Comparison of ENCODE assay signal across 19 cellular contexts in the genomic region with DNA sequence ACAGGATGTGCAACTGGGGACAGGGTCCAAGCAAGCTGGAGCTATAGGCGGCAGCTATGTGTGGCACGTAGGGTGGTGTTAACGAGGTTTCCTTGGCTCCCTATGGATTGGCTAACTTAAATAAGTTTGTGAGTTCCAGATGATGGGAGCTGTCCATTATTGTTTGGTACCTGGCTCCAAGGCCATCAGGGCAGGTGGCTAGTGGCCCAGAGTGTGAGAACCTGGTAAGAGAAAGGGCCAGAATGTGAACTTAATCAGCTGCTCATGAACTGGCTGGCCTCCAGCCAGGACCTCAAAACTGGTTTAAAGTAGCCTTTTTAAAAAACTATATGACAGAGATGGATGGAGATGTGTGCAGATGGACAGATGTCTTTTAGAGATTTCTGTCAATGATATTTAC. TPM values are rescaled to one million over a fixed set of nuclear protein-coding genes. Genes with fewer than 3 reads are reported as not detected.
A peak's percentile ranks its signal among the peaks of the same experiment; 100 is the strongest.
DNase-seq lines count a peak whose midpoint lies in the region; ATAC-seq, FAIRE-seq and TF ChIP-seq lines count a peak whose summit lies in the region.
"Had no signal": no experiment of that assay in that cellular context is flagged by ENCODE, and none has a peak within 500 bp of the region (broad histone marks: within the 10 kb centered on the region; RNA-seq: fewer than 3 reads in every experiment).

No MANE protein-coding gene starts in this region.

- H3K14ac ChIP-seq in trophoblast cell (ENCODE audit: low read length) = no peak overlapping the region

- no peak overlapping the region for H2BK120ac ChIP-seq in trophoblast cell (ENCODE audit: insufficient read depth, low read length, poor library complexity)

- H2AFZ ChIP-seq in GM23338 (no peak overlapping the region), PC-9 (no peak overlapping the region), trophoblast cell (ENCODE audit: insufficient read depth, low read length, poor library complexity) (no peak overlapping the region)

- no peak for FAIRE-seq in A549 (lab: Jason Lieb, UNC)
- FAIRE-seq: D721Med, GM12878, GM18507 had no signal

- H3K4me2 ChIP-seq in A549 (no peak overlapping the region; the same call in 2 of the 3 replicates), GM23338 (no peak overlapping the region), PC-9 (peak overlapping the region; percentile 86), trophoblast cell (ENCODE audit: low read length) (no peak overlapping the region)

- H3K4me1 Mint-ChIP-seq in GM23338 = peaks cover 27% of the 10 kb centered on the region

- H4K20me1 ChIP-seq in GM23338 (replicated peaks; ENCODE audit: insufficient read depth) = no peaks in the 10 kb centered on the region
- no peaks in the 10 kb centered on the region for H4K20me1 ChIP-seq in PC-9 (ENCODE audit: insufficient read depth)

- peaks cover 19% of the 10 kb centered on the region for H3K79me1 ChIP-seq in trophoblast cell (ENCODE audit: low read length)

- WGBS in A549 (ENCODE audit: missing lambda C conversion rate) = 80% methylated on average over 3 of the region's 3 CpGs
- WGBS in trophoblast cell (ENCODE audit: extremely low coverage, insufficient coverage, insufficient read length) = no CpG with 5 or more reads among the region's 3 CpGs
- WGBS in stomach, 5 donors = 88 to 96% (median 92%) methylated on average over 3 of the region's 3 CpGs

- H3K4me1 ChIP-seq in A549 (peaks cover 53% of the 10 kb centered on the region), GM23338 (ENCODE audit: insufficient read depth) (peaks cover 6% of the 10 kb centered on the region; the same call in 1 of the 2 replicates), PC-9 (replicated peaks; ENCODE audit: insufficient read depth) (peaks cover 40% of the 10 kb centered on the region), trophoblast cell (ENCODE audit: control insufficient read depth in 1 of 2, insufficient read depth in 2 of 2, low read length in 2 of 2) (peaks cover 18 to 45% of the 10 kb centered on the region in 2 experiments), stomach (peaks cover 7 to 40% (median 30%) of the 10 kb centered on the region in 4 donors)

- CTCF ChIA-PET in A549 (lab: Yijun Ruan, JAX) = interaction anchor here (0.7 to 3.2 kb wide), 5 partner anchors 11 to 102 kb away, joined by 3 to 18 read pairs (median 3); no protein-coding TSS in a partner anchor
- CTCF ChIA-PET in PC-9 (lab: Charles Lee) = no interaction called here

- no peaks in the 10 kb centered on the region for H3K9me3 Mint-ChIP-seq in GM23338
- H3K9me3 Mint-ChIP-seq: CD8-positive, alpha-beta T cell; H9 had no signal

- H3K23ac ChIP-seq in trophoblast cell (ENCODE audit: low read length) = no peak overlapping the region

- H3K9me2 ChIP-seq in GM23338 (ENCODE audit: insufficient read depth) (0 out of 2 replicates have a peak, but pooled peaks cover 5% of the 10 kb centered on the region), PC-9 (ENCODE audit: insufficient read depth) (no peaks in the 10 kb centered on the region)

- TF ChIP-seq POLR2A in A549 (IDR thresholded peaks at IDR 0.05; ENCODE audit: low read length) (no peak), stomach (IDR thresholded peaks at IDR 0.05) (no peak)

- H3K36me3 ChIP-seq in GM23338 (ENCODE audit: insufficient read depth) (no peaks in the 10 kb centered on the region), PC-9 (ENCODE audit: low read depth) (no peaks in the 10 kb centered on the region), trophoblast cell (ENCODE audit: control insufficient read depth in 1 of 2, insufficient read depth in 2 of 2, low read length in 2 of 2) (peaks cover 2 to 3% of the 10 kb centered on the region in 2 experiments), stomach (no peaks in the 10 kb centered on the region)

- H3K4ac ChIP-seq in trophoblast cell (ENCODE audit: low read depth, low read length) = no peak overlapping the region

- no peak for TF ChIP-seq RAD21 in A549 (conservative IDR thresholded peaks at IDR 0.05 in 1 of 2, IDR thresholded peaks at IDR 0.05 in 1 of 2)

- TF ChIP-seq EP300 in A549 (IDR thresholded peaks at IDR 0.05) (no peak), stomach (IDR thresholded peaks at IDR 0.05) (no peak)

- H3K9me3 ChIP-seq in A549 (no peaks in the 10 kb centered on the region), PC-9 (ENCODE audit: insufficient read depth, low read depth) (no peaks in the 10 kb centered on the region), trophoblast cell (ENCODE audit: insufficient read depth, low read depth, low read length) (no peaks in the 10 kb centered on the region), stomach (no peaks in the 10 kb centered on the region)

- H3K9ac ChIP-seq in trophoblast cell (ENCODE audit: low read length) = no peak overlapping the region

- H2BK12ac ChIP-seq in trophoblast cell (ENCODE audit: low read length) = peak overlapping the region; percentile 32

- no peak overlapping the region for H4K91ac ChIP-seq in trophoblast cell (ENCODE audit: low read depth, low read length)

- H3K27ac Mint-ChIP-seq in GM23338 = no peak overlapping the region
- H3K27ac Mint-ChIP-seq: CD14-positive monocyte; CD8-positive, alpha-beta T cell; H9 had no signal

- H2AK5ac ChIP-seq in trophoblast cell (ENCODE audit: low read length) = peak overlapping the region; percentile 18

- no peaks in the 10 kb centered on the region for H3F3A ChIP-seq in GM23338 (replicated peaks; ENCODE audit: low read depth)
- peaks cover 27% of the 10 kb centered on the region for H3F3A ChIP-seq in PC-9 (ENCODE audit: insufficient read depth, low read depth)

- POLR2A ChIA-PET in A549 (lab: Yijun Ruan, JAX) = interaction anchor here (0.6 kb wide), 1 partner anchor 69 kb away, joined by 4 read pairs; no protein-coding TSS in a partner anchor
- POLR2A ChIA-PET in PC-9 (lab: Charles Lee; ENCODE audit: unreplicated experiment) = no interaction called here

- H3K27me3 ChIP-seq in GM23338 (ENCODE audit: insufficient read depth) (peaks cover 26% of the 10 kb centered on the region), PC-9 (ENCODE audit: insufficient read depth, low read depth) (no peaks in the 10 kb centered on the region), trophoblast cell (ENCODE audit: insufficient read depth, low read length) (no peaks in the 10 kb centered on the region), stomach (peaks cover 0 to 9% (median 0%) of the 10 kb centered on the region in 3 donors)

- H3K36me3 Mint-ChIP-seq in GM23338 (ENCODE audit: low read depth) = no peaks in the 10 kb centered on the region
- H3K36me3 Mint-ChIP-seq: CD14-positive monocyte; CD8-positive, alpha-beta T cell had no signal

- H3K4me3 Mint-ChIP-seq in GM23338 = peak overlapping the region; percentile 19; the same call in 1 of the 3 replicates
- H3K4me3 Mint-ChIP-seq: CD8-positive, alpha-beta T cell had no signal

- H4K8ac ChIP-seq in trophoblast cell (ENCODE audit: low read depth, low read length) = no peak overlapping the region

- H2BK5ac ChIP-seq in trophoblast cell (ENCODE audit: low read depth, low read length, poor library complexity) = no peak overlapping the region

- H3K27ac ChIP-seq in A549 (peak overlapping the region in 1 of 2 experiments; percentile 88; a peak in 3 of 6 replicates), GM23338 (ENCODE audit: low read depth) (no peak overlapping the region), PC-9 (peak overlapping the region; percentile 68; the same call in 1 of the 2 replicates), trophoblast cell (ENCODE audit: low read depth, low read length) (no peak overlapping the region), stomach (no peak overlapping the region)
- H3K27ac ChIP-seq: HL-60 had no signal

- ATAC-seq in A549 (no peak), GM23338 (no peak), GM21423 (IDR thresholded peaks at IDR 0.05; ENCODE audit: unreplicated experiment) (no peak)
- ATAC-seq: CD8-positive, alpha-beta T cell; GM12878 had no signal

- H3K4me3 ChIP-seq in A549 (no peak overlapping the region), GM23338 (no peak overlapping the region), PC-9 (no peak overlapping the region), trophoblast cell (ENCODE audit: low read depth, low read length) (no peak overlapping the region), stomach (no peak overlapping the region)
- H3K4me3 ChIP-seq: GM12878 had no signal

- intact Hi-C loops in PC-9 (cut with micrococcal nuclease; ENCODE audit: unreplicated experiment) = loop anchor here (5.0 to 10.0 kb wide), 2 partner anchors 64 to 98 kb away; no protein-coding TSS in a partner anchor
- intact Hi-C loops in stomach (cut with DNase I; ENCODE audit: low total_unique reads) = no loop called here

- H3K27me3 Mint-ChIP-seq in GM23338 (ENCODE audit: insufficient read depth, low read depth, poor library complexity) = peaks cover 13% of the 10 kb centered on the region

- no TSS peak for BruUV-seq in PC-9 (replicated peaks; lab: Mats Ljungman, UMichigan)

- H4K12ac ChIP-seq in trophoblast cell (ENCODE audit: low read depth, low read length) = no peak overlapping the region

- DNase-seq in A549 (ENCODE audit: low read depth in 1 of 2, low spot score in 1 of 2) (no peak), GM23338 (ENCODE audit: low spot score) (no peak), PC-9 (no peak), trophoblast cell (no peak), RKO (ENCODE audit: low spot score) (no peak), stomach (no peak)
- DNase-seq: CD8-positive, alpha-beta T cell; COR-L47; DMS153; GOT3; H9; KG1 had no signal

- H3K79me2 ChIP-seq in GM23338 (replicated peaks; ENCODE audit: insufficient read depth) = no peaks in the 10 kb centered on the region
- H3K79me2 ChIP-seq in PC-9 (ENCODE audit: low read depth) = peaks cover 7% of the 10 kb centered on the region; the same call in 1 of the 2 replicates
- H3K79me2 ChIP-seq in trophoblast cell (ENCODE audit: control insufficient read depth, insufficient read depth, low read length, poor library complexity) = peaks cover 7% of the 10 kb centered on the region

- TF ChIP-seq CTCF in A549 (IDR thresholded peaks at IDR 0.05) (no peak), GM23338 (conservative IDR thresholded peaks at IDR 0.05; ENCODE audit: low read depth in 2 of 2) (no peak), PC-9 (conservative IDR thresholded peaks at IDR 0.05) (no peak), stomach (IDR thresholded peaks at IDR 0.05) (no peak)

- H3K18ac ChIP-seq in trophoblast cell (ENCODE audit: low read length) = no peak overlapping the region

RNA-seq across cellular contexts. Expression of a gene that starts 1.5 kb away (rescaled TPM):
- polyA plus RNA-seq in A549 (2011; rRNA removed) = 21.6 and 26.6 TPM in 2 replicates
- polyA plus RNA-seq in A549 (2012; cell fraction: cytosol; rRNA removed) = 7.2 and 9.5 TPM in 2 replicates
- 11.9 and 13.6 TPM in 2 replicates for polyA plus RNA-seq in A549 (2012; cell fraction: nucleus; rRNA removed)
- 12.1 to 19.6 TPM (median 13.9 TPM) in 3 replicates for polyA plus RNA-seq in A549 (2017; fragmentation: RNase III; extraction: RNeasy Plus Mini Kit Qiagen cat#74134 plus additional on column Dnase treatment)
- polyA minus RNA-seq in A549 (2011; rRNA and poly(A)+ RNA removed) = 66.9 and 71.1 TPM in 2 replicates
- 0.14 and 0.54 TPM in 2 replicates for total RNA-seq in GM23338 (2014; rRNA removed; shearing (Covaris generic))
- 0.07 and 0.21 TPM in 2 replicates for polyA plus RNA-seq in GM23338 (2016; fragmentation: Nextera tagmentation; extraction: Ambion mirVana)
- total RNA-seq in PC-9 (2021) = 0.28 and 0.43 TPM in 2 replicates
- polyA plus RNA-seq in trophoblast cell (2013) = 29.0 and 29.1 TPM in 2 replicates
- 10 to 100 TPM in 1 of 5 donors, 1 to 10 TPM in 3, not detected in 1; 5.3 to 14.2 (median 6.2) TPM for total RNA-seq in stomach
- 1 to 10 TPM; 3.5 to 6.1 (median 4.5) TPM for polyA plus RNA-seq in stomach
- total RNA-seq: CD8-positive, alpha-beta T cell; GM12878 had no signal
- polyA plus RNA-seq: CD14-positive monocyte had no signal

RNA-seq across cellular contexts. Expression of a gene that starts 52.9 kb away (rescaled TPM):
- polyA plus RNA-seq in A549 (2011; rRNA removed) (3.3 and 3.5 TPM in 2 replicates), A549 (2017; fragmentation: RNase III; extraction: RNeasy Plus Mini Kit Qiagen cat#74134 plus additional on column Dnase treatment) (2.6 to 3.3 TPM (median 2.8 TPM) in 3 replicates), GM23338 (2016; fragmentation: Nextera tagmentation; extraction: Ambion mirVana) (not detected in 2 replicates), stomach (1 to 10 TPM; 1.2 to 7.1 (median 4.2) TPM)
- 1.4 and 2.8 TPM in 2 replicates for polyA plus RNA-seq in A549 (2012; cell fraction: cytosol; rRNA removed)
- polyA plus RNA-seq in A549 (2012; cell fraction: nucleus; rRNA removed) = 5.9 and 7.0 TPM in 2 replicates
- 1.7 and 2.5 TPM in 2 replicates for polyA minus RNA-seq in A549 (2011; rRNA and poly(A)+ RNA removed)
- not detected in 2 replicates for total RNA-seq in GM23338 (2014; rRNA removed; shearing (Covaris generic))
- total RNA-seq in PC-9 (2021) (not detected in 2 replicates), stomach (1 to 10 TPM in 1 of 5 donors, under 1 TPM in 1, not detected in 3; 0.92 to 4.2 TPM)
- polyA plus RNA-seq in trophoblast cell (2013) = 6.0 and 6.4 TPM in 2 replicates
- total RNA-seq: A673; CD8-positive, alpha-beta T cell; H9 had no signal
- polyA plus RNA-seq: CD14-positive monocyte, GM12878 had no signal
